9 cellular contexts compared by ENCODE assay signal in the genomic region with DNA sequence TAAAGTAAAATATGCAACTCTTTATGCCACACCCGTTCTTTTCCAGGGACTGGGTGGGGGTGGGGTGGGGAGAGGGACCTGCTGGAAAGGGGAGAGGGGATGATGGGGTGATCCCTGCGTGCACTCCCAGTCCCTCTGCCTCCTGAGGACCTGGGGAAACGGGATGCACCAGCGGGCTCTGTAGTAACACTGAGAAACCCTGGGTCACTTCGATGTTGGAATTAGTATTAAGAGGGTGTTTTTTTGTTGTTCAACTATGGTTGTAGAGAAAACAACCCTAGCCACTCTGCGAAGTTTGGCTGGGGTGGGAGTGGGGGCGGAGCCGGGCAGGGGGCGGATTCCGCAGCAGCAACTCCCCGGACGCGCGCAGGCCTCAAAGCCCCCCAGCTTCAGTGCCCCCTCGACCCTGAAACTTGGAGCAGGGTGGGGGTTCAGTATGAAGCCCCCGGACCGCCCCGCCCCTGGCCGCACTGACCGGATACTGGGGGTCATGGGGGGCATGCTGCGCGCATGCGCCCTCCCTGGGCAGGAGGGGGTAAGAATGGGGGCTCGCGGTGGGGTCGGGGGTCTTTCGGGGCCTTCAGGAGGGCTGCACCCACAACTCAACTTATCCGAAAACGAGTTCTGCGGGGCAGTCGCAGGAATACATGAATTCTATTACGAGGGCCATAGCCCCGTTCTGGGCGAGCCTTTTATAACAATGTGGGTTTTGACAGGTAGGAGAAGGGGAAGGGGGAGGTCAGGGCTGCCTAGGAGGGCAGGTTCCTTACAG. TPM values are rescaled to one million over a fixed set of nuclear protein-coding genes. Genes with fewer than 3 reads are reported as not detected.
DNase-seq lines count a peak whose midpoint lies in the region; ATAC-seq and TF ChIP-seq lines count a peak whose summit lies in the region.
"Had no signal": no experiment of that assay in that cellular context is flagged by ENCODE, and none has a peak within 500 bp of the region (broad histone marks: within the 10 kb centered on the region; RNA-seq: fewer than 3 reads in every experiment).

No MANE protein-coding gene starts in this region.

- peak overlapping the region; percentile 44 for H3K18ac ChIP-seq in neuronal stem cell (ENCODE audit: low read length)

- POLR2A ChIA-PET in activated B cell treated with CpG ODN at 0.5 μM for 24 hours (lab: Charles Lee) = interaction anchor here (0.6 to 0.7 kb wide), 2 partner anchors 24 to 89 kb away, joined by 4 to 5 read pairs; no protein-coding TSS in a partner anchor

- WGBS in neuronal stem cell (ENCODE audit: extremely low coverage in 2 of 2, insufficient read length in 2 of 2, insufficient replicate concordance in 1 of 2), 2 donors = no CpG with 5 or more reads among the region's 34 CpGs

- peak overlapping the region; percentile 14 for H2BK15ac ChIP-seq in neuronal stem cell (ENCODE audit: low read length)

- DNase-seq in activated B cell treated with CpG ODN at 0.5 μM for 24 hours (no peak), cardiac muscle cell (ENCODE audit: low read depth in 1 of 2, low spot score in 1 of 2) (no peak), neuronal stem cell (ENCODE audit: low spot score) (no peak), islet precursor cell (no peak)
- DNase-seq: DMS79 had no signal

- H3K27ac ChIP-seq in BLaER1 (no peak overlapping the region; the same call in 1 of the 2 replicates), cardiac muscle cell (no peak overlapping the region), neuronal stem cell (replicated peaks; ENCODE audit: low read length) (no peak overlapping the region)

- no peaks in the 10 kb centered on the region for H3K9me3 ChIP-seq in BLaER1
- no peaks in the 10 kb centered on the region for H3K9me3 ChIP-seq in cardiac muscle cell (ENCODE audit: low read depth)
- H3K9me3 ChIP-seq in neuronal stem cell (replicated peaks in 1 of 2; ENCODE audit: control insufficient read depth in 2 of 2, insufficient read depth in 1 of 2, low read depth in 1 of 2, low read length in 2 of 2) = no peaks in the 10 kb centered on the region

- peak overlapping the region; percentile 75 for H3K4me3 Mint-ChIP-seq in activated B cell treated with CpG ODN at 0.5 μM for 24 hours

- H3K4me3 ChIP-seq in BLaER1 = no peak overlapping the region
- H3K4me3 ChIP-seq in cardiac muscle cell = peak overlapping the region; percentile 42
- H3K4me3 ChIP-seq in neuronal stem cell (ENCODE audit: low read length in 2 of 2) = peak overlapping the region in 1 of 2 donors; percentile 76

- H4K20me1 ChIP-seq in BLaER1 = no peaks in the 10 kb centered on the region

- no peak overlapping the region for H3K23ac ChIP-seq in neuronal stem cell (ENCODE audit: low read depth, low read length, poor library complexity)

- peak overlapping the region; percentile 94 for H3K4me2 ChIP-seq in BLaER1
- peak overlapping the region; percentile 81 for H3K4me2 ChIP-seq in neuronal stem cell (ENCODE audit: insufficient read depth, low read length, poor library complexity, severe bottlenecking)

- H3K36me3 Mint-ChIP-seq in activated B cell treated with CpG ODN at 0.5 μM for 24 hours (ENCODE audit: low read depth) = no peaks in the 10 kb centered on the region

- CTCF ChIA-PET in activated B cell treated with CpG ODN at 0.5 μM for 24 hours (lab: Charles Lee) = no interaction called here

- H4K91ac ChIP-seq in neuronal stem cell (ENCODE audit: low read depth, low read length, poor library complexity) = no peak overlapping the region

- peaks cover 61% of the 10 kb centered on the region for H3K4me1 ChIP-seq in BLaER1
- H3K4me1 ChIP-seq in cardiac muscle cell (ENCODE audit: low read depth) = peaks cover 4% of the 10 kb centered on the region
- H3K4me1 ChIP-seq in neuronal stem cell (ENCODE audit: control insufficient read depth in 2 of 2, insufficient read depth in 1 of 2, low read depth in 1 of 2, low read length in 2 of 2) = peaks cover 14 to 16% of the 10 kb centered on the region in 2 donors

- TF ChIP-seq CTCF in activated B cell treated with CpG ODN at 0.5 μM for 24 hours (IDR thresholded peaks at IDR 0.05) = no peak
- no peak for TF ChIP-seq CTCF in cardiac muscle cell (IDR thresholded peaks at IDR 0.05; ENCODE audit: low read depth, low read length)

- H3K4ac ChIP-seq in neuronal stem cell (ENCODE audit: low read length) = no peak overlapping the region

- H3K9ac ChIP-seq in BLaER1 = no peak overlapping the region
- H3K9ac ChIP-seq in neuronal stem cell (ENCODE audit: low read depth, low read length, poor library complexity) = peak overlapping the region; percentile 71

- no peaks in the 10 kb centered on the region for H3K9me3 Mint-ChIP-seq in activated B cell treated with CpG ODN at 0.5 μM for 24 hours

- no peak overlapping the region for H4K8ac ChIP-seq in neuronal stem cell (ENCODE audit: low read depth, low read length)

- H3K36me3 ChIP-seq in BLaER1 (no peaks in the 10 kb centered on the region), cardiac muscle cell (no peaks in the 10 kb centered on the region), neuronal stem cell (replicated peaks in 1 of 2; ENCODE audit: control insufficient read depth in 2 of 2, insufficient read depth in 2 of 2, low read length in 2 of 2) (peaks cover 20 to 51% of the 10 kb centered on the region in 2 donors)

- no peak overlapping the region for H3K14ac ChIP-seq in neuronal stem cell (ENCODE audit: low read length)

- H2AK5ac ChIP-seq in neuronal stem cell (ENCODE audit: low read depth, low read length) = peak overlapping the region; percentile 19

- intact Hi-C loops in activated B cell treated with CpG ODN at 0.5 μM for 24 hours (cut with micrococcal nuclease) = no loop called here

- H2BK12ac ChIP-seq in neuronal stem cell (ENCODE audit: low read length) = no peak overlapping the region

- no peaks in the 10 kb centered on the region for H3K79me1 ChIP-seq in neuronal stem cell (ENCODE audit: low read depth, low read length)

- H2AFZ ChIP-seq in neuronal stem cell (ENCODE audit: low read length) = peak overlapping the region; percentile 97

- H2BK120ac ChIP-seq in neuronal stem cell (ENCODE audit: low read depth, low read length) = no peak overlapping the region

- H3K27me3 Mint-ChIP-seq in activated B cell treated with CpG ODN at 0.5 μM for 24 hours = peaks cover 41% of the 10 kb centered on the region

- ATAC-seq in activated B cell treated with CpG ODN at 0.5 μM for 24 hours (ENCODE audit: low read depth) = no peak
- no peak for ATAC-seq in GM18907 (IDR thresholded peaks at IDR 0.05; ENCODE audit: unreplicated experiment)
- no peak for ATAC-seq in HG03571 (IDR thresholded peaks at IDR 0.05; ENCODE audit: unreplicated experiment)
- ATAC-seq in HG03354 (IDR thresholded peaks at IDR 0.05; ENCODE audit: poor library complexity, severe bottlenecking, unreplicated experiment) = no peak

- no peak overlapping the region for H2BK5ac ChIP-seq in neuronal stem cell (ENCODE audit: low read length)

- no peak overlapping the region for H3K27ac Mint-ChIP-seq in activated B cell treated with CpG ODN at 0.5 μM for 24 hours

- peaks cover 36% of the 10 kb centered on the region for H3K4me1 Mint-ChIP-seq in activated B cell treated with CpG ODN at 0.5 μM for 24 hours

- H3K27me3 ChIP-seq in BLaER1 (peaks cover 66% of the 10 kb centered on the region), cardiac muscle cell (peaks cover 11% of the 10 kb centered on the region), neuronal stem cell (ENCODE audit: control insufficient read depth in 3 of 3, insufficient read depth in 3 of 3, low read depth in 1 of 3, low read length in 3 of 3) (peaks cover 0 to 5% (median 0%) of the 10 kb centered on the region in 3 experiments)

RNA-seq across cellular contexts. Expression of gene ARHGEF25, which starts 1.3 kb away (rescaled TPM):
- total RNA-seq in activated B cell treated with CpG ODN at 0.5 μM for 24 hours (not detected in 2 replicates), cardiac muscle cell (22.3 and 38.6 TPM in 2 replicates)
- polyA plus RNA-seq in cardiac muscle cell = 2.0 and 3.5 TPM in 2 replicates
- 14.2 TPM for polyA plus RNA-seq in neuronal stem cell (2013, experiment 1 of 2)
- 13.8 TPM for polyA plus RNA-seq in neuronal stem cell (2013, experiment 2 of 2)

RNA-seq across cellular contexts. Expression of gene DTX3, which starts 5.3 kb away (rescaled TPM):
- 3.7 and 3.9 TPM in 2 replicates for total RNA-seq in activated B cell treated with CpG ODN at 0.5 μM for 24 hours
- 52.1 and 59.0 TPM in 2 replicates for total RNA-seq in cardiac muscle cell
- 44.5 and 46.6 TPM in 2 replicates for polyA plus RNA-seq in cardiac muscle cell
- polyA plus RNA-seq in neuronal stem cell (2013, experiment 1 of 2) = 66.7 TPM
- 64.9 TPM for polyA plus RNA-seq in neuronal stem cell (2013, experiment 2 of 2)

RNA-seq across cellular contexts. Expression of gene PIP4K2C, which starts 19.0 kb away (rescaled TPM):
- total RNA-seq in activated B cell treated with CpG ODN at 0.5 μM for 24 hours (16.5 and 17.9 TPM in 2 replicates), cardiac muscle cell (15.1 and 23.5 TPM in 2 replicates)
- 20.4 and 25.5 TPM in 2 replicates for polyA plus RNA-seq in cardiac muscle cell
- polyA plus RNA-seq in neuronal stem cell (2013, experiment 1 of 2) = 9.6 TPM
- polyA plus RNA-seq in neuronal stem cell (2013, experiment 2 of 2) = 9.4 TPM

RNA-seq across cellular contexts. Expression of gene B4GALNT1, which starts 23.0 kb away (rescaled TPM):
- total RNA-seq in activated B cell treated with CpG ODN at 0.5 μM for 24 hours (0.31 and 0.51 TPM in 2 replicates), cardiac muscle cell (0.32 TPM in 1 of 2 replicates, not detected in the other)
- 0.29 TPM in 1 of 2 replicates, not detected in the other for polyA plus RNA-seq in cardiac muscle cell
- polyA plus RNA-seq in neuronal stem cell (2013, experiment 1 of 2) = 1.8 TPM
- 1.6 TPM for polyA plus RNA-seq in neuronal stem cell (2013, experiment 2 of 2)

Comparison
In these comparisons a context has a peak if more than half of its experiments do, and no peak if none do; other contexts are left out.
1. RNA of gene ARHGEF25, which starts 1.3 kb away (total RNA-seq): 22.3 to 38.6 TPM in cardiac muscle cell; not detected in activated B cell treated with CpG ODN at 0.5 μM for 24 hours; every median in the first group is over 10 times any median in the second.
2. RNA of gene DTX3, which starts 5.3 kb away (total RNA-seq): 52.1 to 59.0 TPM in cardiac muscle cell; 3.7 to 3.9 TPM in activated B cell treated with CpG ODN at 0.5 μM for 24 hours; every median in the first group is over 10 times any median in the second.